ENCODE assay signal across 19 cellular contexts in the genomic region with DNA sequence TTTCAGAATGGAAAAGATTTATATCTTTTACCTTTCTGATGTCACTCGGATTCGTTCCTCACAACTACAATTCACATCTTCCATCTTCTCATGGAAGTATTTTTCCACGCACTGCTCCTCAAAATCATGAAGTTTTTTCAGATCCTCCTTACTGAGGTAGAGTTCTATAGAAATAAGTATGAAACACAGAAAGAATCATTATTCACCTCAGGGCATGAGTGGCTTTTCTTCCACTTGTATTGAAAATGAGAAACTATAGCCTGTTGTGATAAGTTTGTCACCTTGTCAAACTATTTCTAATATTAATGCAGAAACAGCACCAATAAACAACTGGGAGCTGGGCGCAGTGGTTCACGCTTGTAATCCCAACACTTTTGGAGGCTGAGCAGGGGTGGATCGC.
"Had no signal": no experiment of that assay in that cellular context is flagged by ENCODE, and none has a peak within 500 bp of the region (broad histone marks: within the 10 kb centered on the region; RNA-seq: fewer than 3 reads in every experiment).

No MANE protein-coding gene starts in this region.

- H3K36me3 Mint-ChIP-seq: naive B cell; stimulated activated naive B cell treated with anti-CD40 and anti-IgM and Interleukin-4, amounts not matched to agents 10 μg/mL and 1 μg/mL and 100 μg/mL, for 72 hours had no signal

- H3K4me1 ChIP-seq: left ventricle myocardium inferior, lower lobe of right lung, right atrium auricular region, sigmoid colon, transverse colon had no signal

- H3K79me2 ChIP-seq: hepatocyte had no signal

- H3K4me1 Mint-ChIP-seq: naive B cell; stimulated activated naive B cell treated with anti-CD40 and anti-IgM and Interleukin-4, amounts not matched to agents 10 μg/mL and 1 μg/mL and 100 μg/mL, for 72 hours had no signal

- DNase-seq: cortex of kidney; dorsolateral prefrontal cortex; effector CD8-positive, alpha-beta T cell; foreskin melanocyte; head of caudate nucleus; kidney; left cardiac atrium; left ventricle myocardium inferior; lower lobe of right lung; ovary; sigmoid colon had no signal

- H3K4me3 ChIP-seq: dorsolateral prefrontal cortex, hepatocyte, left ventricle myocardium inferior, lower lobe of right lung, ovary, right atrium auricular region, sigmoid colon, skin epidermis, thoracic aorta, transverse colon had no signal

- H3K4me3 Mint-ChIP-seq: naive B cell; stimulated activated naive B cell treated with anti-CD40 and anti-IgM and Interleukin-4, amounts not matched to agents 10 μg/mL and 1 μg/mL and 100 μg/mL, for 72 hours; stimulated activated naive CD8-positive, alpha-beta T cell treated with anti-CD3 and anti-CD28 coated beads, Interleukin-15, amount 100 ng/mL, for 72 hours had no signal

- H3K36me3 ChIP-seq: left ventricle myocardium inferior, lower lobe of right lung, ovary, right atrium auricular region, sigmoid colon, thoracic aorta, transverse colon had no signal

- H3K27ac ChIP-seq: dorsolateral prefrontal cortex, hepatocyte, left ventricle myocardium inferior, lower lobe of right lung, ovary, right atrium auricular region, sigmoid colon, skin epidermis, thoracic aorta, transverse colon had no signal

- H3K27ac Mint-ChIP-seq: stimulated activated naive B cell treated with anti-CD40 and anti-IgM and Interleukin-4, amounts not matched to agents 10 μg/mL and 1 μg/mL and 100 μg/mL, for 72 hours; stimulated activated naive CD8-positive, alpha-beta T cell treated with anti-CD3 and anti-CD28 coated beads, Interleukin-15, amount 100 ng/mL, for 72 hours had no signal

- H3K9me3 ChIP-seq: left ventricle myocardium inferior, lower lobe of right lung, ovary, right atrium auricular region, sigmoid colon, thoracic aorta, transverse colon had no signal

- H3K27me3 ChIP-seq: hepatocyte, ovary, right atrium auricular region, transverse colon had no signal

- H3K4me2 ChIP-seq: hepatocyte had no signal

- H2AFZ ChIP-seq: hepatocyte had no signal

- H3K9me3 Mint-ChIP-seq: naive B cell; stimulated activated naive B cell treated with anti-CD40 and anti-IgM and Interleukin-4, amounts not matched to agents 10 μg/mL and 1 μg/mL and 100 μg/mL, for 72 hours; stimulated activated naive CD8-positive, alpha-beta T cell treated with anti-CD3 and anti-CD28 coated beads, Interleukin-15, amount 100 ng/mL, for 72 hours had no signal
